ENCODE assay signal across 19 cellular contexts in genomic region chr15:48654799-48655198, GRCh38. TPM values are rescaled to one million over a fixed set of nuclear protein-coding genes. Genes with fewer than 3 reads are reported as not detected.
DNase-seq lines count a peak whose midpoint lies in the region; ATAC-seq, FAIRE-seq and TF ChIP-seq lines count a peak whose summit lies in the region.
"Had no signal": no experiment of that assay in that cellular context is flagged by ENCODE, and none has a peak within 500 bp of the region (broad histone marks: within the 10 kb centered on the region; RNA-seq: fewer than 3 reads in every experiment).

No MANE protein-coding gene starts in this region.

- H3K36me3 ChIP-seq in HepG2 (replicated peaks in 1 of 2; ENCODE audit: control insufficient read depth in 1 of 2, insufficient read depth in 2 of 2, low read length in 2 of 2), result no peaks in the 10 kb centered on the region
- no peaks in the 10 kb centered on the region for H3K36me3 ChIP-seq in right lobe of liver

- no peaks in the 10 kb centered on the region for H3K27me3 ChIP-seq in HepG2 (ENCODE audit: control insufficient read depth in 1 of 2, insufficient read depth in 2 of 2, low read length in 2 of 2)
- no peaks in the 10 kb centered on the region for H3K27me3 ChIP-seq in right lobe of liver

- no TSS peak for BruUV-seq in HepG2 (replicated peaks; lab: Mats Ljungman, UMichigan)

- no peak for ATAC-seq in HepG2
- ATAC-seq in right lobe of liver, result no peak
- ATAC-seq in left cardiac atrium, result peak; percentile 20 to 35
- ATAC-seq in sciatic nerve, result peak; percentile 61
- no peak for ATAC-seq in GM18520 (IDR thresholded peaks at IDR 0.05; ENCODE audit: unreplicated experiment)

- H4K20me1 ChIP-seq in HepG2 (ENCODE audit: insufficient read depth, low read length), result no peaks in the 10 kb centered on the region

- no peak overlapping the region for H2AFZ ChIP-seq in HepG2 (ENCODE audit: low read length)
- H2AFZ ChIP-seq: PC-9 had no signal

- H3K4me1 ChIP-seq in HepG2 (ENCODE audit: insufficient read depth, low read length) (no peaks in the 10 kb centered on the region), right lobe of liver (no peaks in the 10 kb centered on the region)

- 88% methylated on average over 1 of the region's 1 CpG for WGBS in HepG2 (ENCODE audit: low lambda C conversion rate)
- 88% methylated on average over 1 of the region's 1 CpG for WGBS in right lobe of liver (ENCODE audit: insufficient coverage, low coverage, low lambda C conversion rate, missing lambda C conversion rate)

- no peak for TF ChIP-seq RAD21 in HepG2 (CRISPR knock-in tag; IDR thresholded peaks at IDR 0.05)

- POLR2A ChIA-PET in HepG2 (lab: Yijun Ruan, JAX), result no interaction called here

- H3K27ac ChIP-seq in HepG2 (ENCODE audit: extremely low read length, insufficient read depth, low read length) (no peak overlapping the region), right lobe of liver (no peak overlapping the region), caudate nucleus (ENCODE audit: low read depth, low read length) (no peak overlapping the region)
- H3K27ac ChIP-seq: KMS-11, PC-9, SK-N-MC had no signal

- no peak overlapping the region for H3K4me3 ChIP-seq in HepG2 (replicated peaks in 1 of 3; ENCODE audit: insufficient read depth in 1 of 3, low read depth in 2 of 3, low read length in 3 of 3)
- H3K4me3 ChIP-seq in right lobe of liver, result no peak overlapping the region
- H3K4me3 ChIP-seq: PC-9, SK-N-MC had no signal

- CTCF ChIA-PET in HepG2 (lab: Yijun Ruan, JAX; ENCODE audit: low intra/inter-chr PET ratio, low total read pairs), result no interaction called here

- intact Hi-C loops in HepG2 (cut with micrococcal nuclease; ENCODE audit: unreplicated experiment) (no loop called here), right lobe of liver (cut with DNase I) (no loop called here), left cardiac atrium (cut with DNase I) (no loop called here), sciatic nerve (cut with DNase I) (no loop called here)

- no peak overlapping the region for H3K9ac ChIP-seq in HepG2 (ENCODE audit: insufficient read depth, low read depth, low read length)
- H3K9ac ChIP-seq: KMS-11 had no signal

- no peaks in the 10 kb centered on the region for H3K79me2 ChIP-seq in HepG2 (ENCODE audit: insufficient read depth, low read length)

- no peak for FAIRE-seq in HepG2 (lab: Jason Lieb, UNC)

- DNase-seq in HepG2 (ENCODE audit: low spot score), result no peak
- DNase-seq in right lobe of liver, result no peak
- no peak for DNase-seq in left cardiac atrium
- DNase-seq in sciatic nerve (ENCODE audit: low spot score), result no peak
- DNase-seq in caudate nucleus (lab: John Stamatoyannopoulos, UW), result no peak
- no peak for DNase-seq in HCEC 1CT
- DNase-seq: Calu3, H7, MM.1S, NCI-H1694, NCI-H2029 treated with DMSO at 0.1 percent for 48 hours, NCI-H446 treated with DMSO at 0.1 percent for 48 hours, NCI-H526 treated with DMSO at 0.1 percent for 48 hours, PC-9, SHP77 had no signal

- H3K9me3 ChIP-seq in HepG2 (ENCODE audit: low read length) (no peaks in the 10 kb centered on the region), right lobe of liver (no peaks in the 10 kb centered on the region)

- in situ Hi-C loops in HepG2 (cut with HindIII; ENCODE audit: extremely low pct_ligation_motif_present, low pct_unique_long_range_greater_than_20kb), result no loop called here

- TF ChIP-seq CTCF in HepG2 (CRISPR knock-in tag; IDR thresholded peaks at IDR 0.05), result no peak
- no peak for TF ChIP-seq CTCF in right lobe of liver (IDR thresholded peaks at IDR 0.05)

- TF ChIP-seq POLR2A in HepG2 (IDR thresholded peaks at IDR 0.05; ENCODE audit: insufficient read depth in 1 of 2, low read depth in 2 of 2, low read length in 2 of 2) (no peak), right lobe of liver (IDR thresholded peaks at IDR 0.05) (no peak)

- no peak overlapping the region for H3K4me2 ChIP-seq in HepG2 (ENCODE audit: low read depth, low read length)
- H3K4me2 ChIP-seq: KMS-11, PC-9 had no signal

- TF ChIP-seq EP300 in HepG2 (IDR thresholded peaks at IDR 0.05; ENCODE audit: low read depth in 2 of 2, low read length in 2 of 2), result no peak
- TF ChIP-seq EP300 in HepG2 (CRISPR knock-in tag; IDR thresholded peaks at IDR 0.05; ENCODE audit: borderline replicate concordance), result no peak

TF ChIP-seq in HepG2, 621 proteins besides CTCF, POLR2A, EP300 and RAD21:
- peak; percentile 53; the same call in 1 of the 2 replicates for TF ChIP-seq ATF7 (IDR thresholded peaks at IDR 0.05)
- no peak for TF ChIP-seq ATF7 (CRISPR knock-in tag; IDR thresholded peaks at IDR 0.05)
- TF ChIP-seq HOXA3 (CRISPR knock-in tag; IDR thresholded peaks at IDR 0.05), result no peak

RNA-seq across cellular contexts. Expression of gene FBN1, which starts 9.3 kb away (rescaled TPM):
- total RNA-seq in HepG2 (2016; rRNA removed; fragmentation: Illumina TruSeq; extraction: Trizol) (1.7 and 3.0 TPM in 2 replicates), right lobe of liver (10 to 100 TPM in 2 of 6 experiments, 1 to 10 TPM in 4; 1.7 to 12.0 (median 8.7) TPM), left cardiac atrium (100 to 1,000 TPM; 105 to 110 TPM), sciatic nerve (135 TPM)
- total RNA-seq in HepG2 (2016; cell fraction: cytosol; rRNA removed; fragmentation: Illumina TruSeq; extraction: Trizol; ENCODE audit: low read depth), result 0.26 and 0.71 TPM in 2 replicates
- 2.3 and 2.8 TPM in 2 replicates for total RNA-seq in HepG2 (2016; cell fraction: insoluble cytoplasmic fraction; rRNA removed; fragmentation: Illumina TruSeq; extraction: Trizol)
- 0.83 and 1.2 TPM in 2 replicates for total RNA-seq in HepG2 (2016; cell fraction: membrane; rRNA removed; fragmentation: Illumina TruSeq; extraction: Trizol)
- 5.1 and 6.3 TPM in 2 replicates for total RNA-seq in HepG2 (2016; cell fraction: nucleus; rRNA removed; fragmentation: Illumina TruSeq; extraction: Trizol)
- 0.81 and 1.5 TPM in 2 replicates for polyA plus RNA-seq in HepG2 (2011; rRNA removed)
- 0.67 and 0.86 TPM in 2 replicates for polyA plus RNA-seq in HepG2 (2011; cell fraction: cytosol; rRNA removed)
- 1.1 and 1.4 TPM in 2 replicates for polyA plus RNA-seq in HepG2 (2011; cell fraction: nucleus; rRNA removed)
- polyA plus RNA-seq in HepG2 (2012), result 0.33 and 0.64 TPM in 2 replicates
- polyA plus RNA-seq in HepG2 (2016; cell fraction: cytosol; fragmentation: Illumina TruSeq; extraction: Trizol; ENCODE audit: low read depth), result 0.17 and 0.28 TPM in 2 replicates
- polyA plus RNA-seq in HepG2 (2016; cell fraction: insoluble cytoplasmic fraction; fragmentation: Illumina TruSeq; extraction: Trizol; ENCODE audit: low read depth), result 1.3 and 1.5 TPM in 2 replicates
- 0.23 and 0.33 TPM in 2 replicates for polyA plus RNA-seq in HepG2 (2016; cell fraction: membrane; fragmentation: Illumina TruSeq; extraction: Trizol; ENCODE audit: low read depth)
- polyA plus RNA-seq in HepG2 (2016; cell fraction: nucleus; fragmentation: Illumina TruSeq; extraction: Trizol; ENCODE audit: insufficient read depth, low read depth), result 3.5 and 5.2 TPM in 2 replicates
- polyA minus RNA-seq in HepG2 (2011; rRNA and poly(A)+ RNA removed; ENCODE audit: low replicate concordance), result 3.2 and 11.1 TPM in 2 replicates
- polyA minus RNA-seq in HepG2 (2011; cell fraction: cytosol; rRNA and poly(A)+ RNA removed), result 1.7 and 2.0 TPM in 2 replicates
- polyA minus RNA-seq in HepG2 (2011; cell fraction: nucleus; rRNA and poly(A)+ RNA removed), result 3.5 and 4.2 TPM in 2 replicates
- polyA plus RNA-seq: IgD-negative memory B cell had no signal

Comparison
In these comparisons a context has a peak if more than half of its experiments do, and no peak if none do; other contexts are left out.
1. ATAC-seq: peak in left cardiac atrium (2 of 2) and sciatic nerve (single experiment); none in HepG2 (single experiment), right lobe of liver (0 of 4) and GM18520 (single experiment).
2. RNA of gene FBN1, which starts 9.3 kb away (total RNA-seq): 135 TPM in sciatic nerve (single experiment) and 105 to 110 TPM in left cardiac atrium; 1.7 to 12.0 TPM in right lobe of liver and 0.26 to 6.3 TPM in HepG2; every median in the first group is over 4 times any median in the second.